18 cellular contexts compared by ENCODE assay signal in genomic region chr22:26632422-26633155, GRCh38. TPM values are rescaled to one million over a fixed set of nuclear protein-coding genes. Genes with fewer than 3 reads are reported as not detected.
A peak's percentile ranks its signal among the peaks of the same experiment; 100 is the strongest.
DNase-seq lines count a peak whose midpoint lies in the region; ATAC-seq and TF ChIP-seq lines count a peak whose summit lies in the region.
"Had no signal": no experiment of that assay in that cellular context is flagged by ENCODE, and none has a peak within 500 bp of the region (broad histone marks: within the 10 kb centered on the region; RNA-seq: fewer than 3 reads in every experiment).

No MANE protein-coding gene starts in this region.

- intact Hi-C loops in left colon (cut with DNase I, micrococcal nuclease): no loop called here

- H3K9ac ChIP-seq in BLaER1: no peak overlapping the region

- H3K27me3 ChIP-seq in BLaER1: no peaks in the 10 kb centered on the region

- H3K4me1 ChIP-seq in BLaER1: peaks cover 11% of the 10 kb centered on the region
- H3K4me1 ChIP-seq: HAP-1 had no signal

- no peaks in the 10 kb centered on the region for H3K36me3 Mint-ChIP-seq in T-helper 2 cell treated with Interferon-gamma antibody and Interleukin-4, amounts not matched to agents 5 μg/mL and 100 μg/mL, for 36 hours (ENCODE audit: low read depth)

- ATAC-seq in left colon: no peak
- ATAC-seq: stimulated activated naive CD8-positive, alpha-beta T cell treated with anti-CD3 and anti-CD28 coated beads, Interleukin-15, amount 100 ng/mL, for 72 hours had no signal

- H3K4me3 Mint-ChIP-seq in T-helper 2 cell treated with Interferon-gamma antibody and Interleukin-4, amounts not matched to agents 5 μg/mL and 100 μg/mL, for 36 hours: no peak overlapping the region
- H3K4me3 Mint-ChIP-seq: CD4-positive, alpha-beta T cell; stimulated activated naive CD8-positive, alpha-beta T cell treated with anti-CD3 and anti-CD28 coated beads, Interleukin-15, amount 100 ng/mL, for 72 hours had no signal

- no peak overlapping the region for H3K27ac Mint-ChIP-seq in T-helper 2 cell treated with Interferon-gamma antibody and Interleukin-4, amounts not matched to agents 5 μg/mL and 100 μg/mL, for 36 hours
- H3K27ac Mint-ChIP-seq: CD4-positive, alpha-beta T cell; stimulated activated naive CD8-positive, alpha-beta T cell treated with anti-CD3 and anti-CD28 coated beads, Interleukin-15, amount 100 ng/mL, for 72 hours had no signal

- peaks cover 16% of the 10 kb centered on the region for H3K9me3 ChIP-seq in BLaER1
- H3K9me3 ChIP-seq: HAP-1 had no signal

- peaks cover 4% of the 10 kb centered on the region for H3K27me3 Mint-ChIP-seq in T-helper 2 cell treated with Interferon-gamma antibody and Interleukin-4, amounts not matched to agents 5 μg/mL and 100 μg/mL, for 36 hours (ENCODE audit: low read depth)
- H3K27me3 Mint-ChIP-seq: CD4-positive, alpha-beta T cell; stimulated activated naive CD8-positive, alpha-beta T cell treated with anti-CD3 and anti-CD28 coated beads, Interleukin-15, amount 100 ng/mL, for 72 hours had no signal

- no peaks in the 10 kb centered on the region for H4K20me1 ChIP-seq in BLaER1

- peak overlapping the region; percentile 19; the same call in 1 of the 2 replicates for H3K4me2 ChIP-seq in BLaER1

- H3K9me3 Mint-ChIP-seq in T-helper 2 cell treated with Interferon-gamma antibody and Interleukin-4, amounts not matched to agents 5 μg/mL and 100 μg/mL, for 36 hours: peaks cover 4% of the 10 kb centered on the region
- H3K9me3 Mint-ChIP-seq: CD4-positive, alpha-beta T cell; stimulated activated naive CD8-positive, alpha-beta T cell treated with anti-CD3 and anti-CD28 coated beads, Interleukin-15, amount 100 ng/mL, for 72 hours had no signal

- 0 out of 2 replicates have a peak overlapping the region, but pooled peaks have one; percentile 26 for H3K27ac ChIP-seq in BLaER1

- no peaks in the 10 kb centered on the region for H3K36me3 ChIP-seq in BLaER1
- H3K36me3 ChIP-seq: HAP-1 had no signal

- TF ChIP-seq POLR2A in erythroblast (IDR thresholded peaks at IDR 0.05; ENCODE audit: low read length): peak; percentile 76

- H3K4me3 ChIP-seq in BLaER1: no peak overlapping the region
- H3K4me3 ChIP-seq: HAP-1 had no signal

- peaks cover 7% of the 10 kb centered on the region for H3K4me1 Mint-ChIP-seq in T-helper 2 cell treated with Interferon-gamma antibody and Interleukin-4, amounts not matched to agents 5 μg/mL and 100 μg/mL, for 36 hours (ENCODE audit: low read depth)

- DNase-seq in OCI-M1 (lab: John Stamatoyannopoulos, UW) (peak; percentile 98), erythroblast (lab: John Stamatoyannopoulos, UW) (peak; percentile 70 to 83), lung microvascular endothelial cell (ENCODE audit: low read depth in 2 of 2) (peak; percentile 19 to 95), NCI-H524 (lab: John Stamatoyannopoulos, UW) (no peak), left colon (no peak), NCI-H446 (lab: John Stamatoyannopoulos, UW) (no peak)
- DNase-seq in T-helper 2 cell treated with Interferon-gamma antibody and Interleukin-4, amounts not matched to agents 5 μg/mL and 100 μg/mL, for 36 hours (ENCODE audit: low spot score): no peak
- DNase-seq: activated effector memory CD4-positive, alpha-beta T cell treated with anti-CD3 and anti-CD28 coated beads, Interleukin-2, amount 50 U/mL, for 16 hours; anterior cingulate cortex; CD4-positive, alpha-beta T cell; DMS79; midbrain; NCI-H2171; stimulated activated naive CD8-positive, alpha-beta T cell treated with anti-CD3 and anti-CD28 coated beads, Interleukin-15, amount 100 ng/mL, for 72 hours had no signal

RNA-seq across cellular contexts. Expression of gene CRYBA4, which starts 10.8 kb away (rescaled TPM):
- total RNA-seq in lung microvascular endothelial cell (not detected in 2 replicates), left colon (not detected)
- total RNA-seq: CD4-positive, alpha-beta T cell; cerebellum; RPMI7951 had no signal

RNA-seq across cellular contexts. Expression of gene CRYBB1, which starts 14.8 kb away (rescaled TPM):
- 0.22 and 0.40 TPM in 2 replicates for total RNA-seq in lung microvascular endothelial cell
- under 1 TPM in 1 of 2 donors, not detected in 1; 0.36 TPM for total RNA-seq in left colon
- total RNA-seq: CD4-positive, alpha-beta T cell had no signal

RNA-seq across cellular contexts. Expression of gene MIAT, which starts 24.8 kb away (rescaled TPM):
- total RNA-seq in lung microvascular endothelial cell: 0.22 and 0.60 TPM in 2 replicates
- total RNA-seq in left colon: 1 to 10 TPM; 2.2 to 2.9 TPM

RNA-seq across cellular contexts. Expression of gene TPST2, which starts 42.7 kb away (rescaled TPM):
- total RNA-seq in lung microvascular endothelial cell: 34.7 and 78.8 TPM in 2 replicates
- total RNA-seq in left colon: 10 to 100 TPM; 15.5 to 15.7 TPM

Comparison
In these comparisons a context has a peak if more than half of its experiments do, and no peak if none do; other contexts are left out.
1. DNase-seq: peak in OCI-M1 (single experiment), erythroblast (2 of 2) and lung microvascular endothelial cell (2 of 2); none in NCI-H524 (0 of 2), left colon (0 of 2), T-helper 2 cell treated with Interferon-gamma antibody and Interleukin-4, amounts not matched to agents 5 μg/mL and 100 μg/mL, for 36 hours (single experiment) and NCI-H446 (0 of 2).